In genomic region chr3:132871956-132872355, GRCh38 we compare ENCODE assay signal across 21 cellular contexts.
"Had no signal": no experiment of that assay in that cellular context is flagged by ENCODE, and none has a peak within 500 bp of the region (broad histone marks: within the 10 kb centered on the region; RNA-seq: fewer than 3 reads in every experiment).

No MANE protein-coding gene starts in this region.

- H3K27me3 ChIP-seq: hepatocyte, neural progenitor cell, right atrium auricular region, sigmoid colon, stomach had no signal

- H3K36me3 ChIP-seq: neural progenitor cell, right atrium auricular region, sigmoid colon, stomach had no signal

- DNase-seq: effector CD4-positive, alpha-beta T cell; endodermal cell; erythroblast; foreskin melanocyte; head of caudate nucleus; kidney; left cardiac atrium; occipital lobe; sigmoid colon; small intestine; stimulated activated CD4-positive, alpha-beta T cell treated with anti-CD3 and anti-CD28 coated beads, Interleukin-12 subunit alpha, Interleukin-12 subunit beta, amount 100 ng/mL, for 4 hours; stimulated activated naive CD4-positive, alpha-beta T cell; stomach; substantia nigra; trophoblast cell had no signal

- ATAC-seq: left cardiac atrium; natural killer cell treated with Interleukin-12 subunit alpha and Interleukin-12 subunit beta and Interleukin-15 and Interleukin-18, amount 100 ng/mL, for 72 hours had no signal

- H3K27ac ChIP-seq: coronary artery, hepatocyte, neural progenitor cell, parathyroid adenoma, right atrium auricular region, sigmoid colon, stomach had no signal

- H3K4me3 ChIP-seq: coronary artery, hepatocyte, neural progenitor cell, right atrium auricular region, sigmoid colon, stomach had no signal

- H3K4me1 ChIP-seq: parathyroid adenoma, sigmoid colon, stomach had no signal

- H3K9ac ChIP-seq: neural progenitor cell, parathyroid adenoma had no signal

- H2AFZ ChIP-seq: hepatocyte, neural progenitor cell, parathyroid adenoma had no signal

- H3K4me2 ChIP-seq: hepatocyte, neural progenitor cell had no signal

- H3K9me3 ChIP-seq: right atrium auricular region, sigmoid colon, stomach had no signal

- H3K79me2 ChIP-seq: hepatocyte, parathyroid adenoma had no signal
